Comparison of ENCODE assay signal across 1 cellular context in genomic region chr5:52469835-52470234, GRCh38.
TF ChIP-seq lines count a peak whose summit lies in the region.

No MANE protein-coding gene starts in this region.

TF ChIP-seq in GM23338, 12 proteins besides CTCF, POLR2A, EP300 and RAD21 (continued from another document):
- TF ChIP-seq, protein P1, sequence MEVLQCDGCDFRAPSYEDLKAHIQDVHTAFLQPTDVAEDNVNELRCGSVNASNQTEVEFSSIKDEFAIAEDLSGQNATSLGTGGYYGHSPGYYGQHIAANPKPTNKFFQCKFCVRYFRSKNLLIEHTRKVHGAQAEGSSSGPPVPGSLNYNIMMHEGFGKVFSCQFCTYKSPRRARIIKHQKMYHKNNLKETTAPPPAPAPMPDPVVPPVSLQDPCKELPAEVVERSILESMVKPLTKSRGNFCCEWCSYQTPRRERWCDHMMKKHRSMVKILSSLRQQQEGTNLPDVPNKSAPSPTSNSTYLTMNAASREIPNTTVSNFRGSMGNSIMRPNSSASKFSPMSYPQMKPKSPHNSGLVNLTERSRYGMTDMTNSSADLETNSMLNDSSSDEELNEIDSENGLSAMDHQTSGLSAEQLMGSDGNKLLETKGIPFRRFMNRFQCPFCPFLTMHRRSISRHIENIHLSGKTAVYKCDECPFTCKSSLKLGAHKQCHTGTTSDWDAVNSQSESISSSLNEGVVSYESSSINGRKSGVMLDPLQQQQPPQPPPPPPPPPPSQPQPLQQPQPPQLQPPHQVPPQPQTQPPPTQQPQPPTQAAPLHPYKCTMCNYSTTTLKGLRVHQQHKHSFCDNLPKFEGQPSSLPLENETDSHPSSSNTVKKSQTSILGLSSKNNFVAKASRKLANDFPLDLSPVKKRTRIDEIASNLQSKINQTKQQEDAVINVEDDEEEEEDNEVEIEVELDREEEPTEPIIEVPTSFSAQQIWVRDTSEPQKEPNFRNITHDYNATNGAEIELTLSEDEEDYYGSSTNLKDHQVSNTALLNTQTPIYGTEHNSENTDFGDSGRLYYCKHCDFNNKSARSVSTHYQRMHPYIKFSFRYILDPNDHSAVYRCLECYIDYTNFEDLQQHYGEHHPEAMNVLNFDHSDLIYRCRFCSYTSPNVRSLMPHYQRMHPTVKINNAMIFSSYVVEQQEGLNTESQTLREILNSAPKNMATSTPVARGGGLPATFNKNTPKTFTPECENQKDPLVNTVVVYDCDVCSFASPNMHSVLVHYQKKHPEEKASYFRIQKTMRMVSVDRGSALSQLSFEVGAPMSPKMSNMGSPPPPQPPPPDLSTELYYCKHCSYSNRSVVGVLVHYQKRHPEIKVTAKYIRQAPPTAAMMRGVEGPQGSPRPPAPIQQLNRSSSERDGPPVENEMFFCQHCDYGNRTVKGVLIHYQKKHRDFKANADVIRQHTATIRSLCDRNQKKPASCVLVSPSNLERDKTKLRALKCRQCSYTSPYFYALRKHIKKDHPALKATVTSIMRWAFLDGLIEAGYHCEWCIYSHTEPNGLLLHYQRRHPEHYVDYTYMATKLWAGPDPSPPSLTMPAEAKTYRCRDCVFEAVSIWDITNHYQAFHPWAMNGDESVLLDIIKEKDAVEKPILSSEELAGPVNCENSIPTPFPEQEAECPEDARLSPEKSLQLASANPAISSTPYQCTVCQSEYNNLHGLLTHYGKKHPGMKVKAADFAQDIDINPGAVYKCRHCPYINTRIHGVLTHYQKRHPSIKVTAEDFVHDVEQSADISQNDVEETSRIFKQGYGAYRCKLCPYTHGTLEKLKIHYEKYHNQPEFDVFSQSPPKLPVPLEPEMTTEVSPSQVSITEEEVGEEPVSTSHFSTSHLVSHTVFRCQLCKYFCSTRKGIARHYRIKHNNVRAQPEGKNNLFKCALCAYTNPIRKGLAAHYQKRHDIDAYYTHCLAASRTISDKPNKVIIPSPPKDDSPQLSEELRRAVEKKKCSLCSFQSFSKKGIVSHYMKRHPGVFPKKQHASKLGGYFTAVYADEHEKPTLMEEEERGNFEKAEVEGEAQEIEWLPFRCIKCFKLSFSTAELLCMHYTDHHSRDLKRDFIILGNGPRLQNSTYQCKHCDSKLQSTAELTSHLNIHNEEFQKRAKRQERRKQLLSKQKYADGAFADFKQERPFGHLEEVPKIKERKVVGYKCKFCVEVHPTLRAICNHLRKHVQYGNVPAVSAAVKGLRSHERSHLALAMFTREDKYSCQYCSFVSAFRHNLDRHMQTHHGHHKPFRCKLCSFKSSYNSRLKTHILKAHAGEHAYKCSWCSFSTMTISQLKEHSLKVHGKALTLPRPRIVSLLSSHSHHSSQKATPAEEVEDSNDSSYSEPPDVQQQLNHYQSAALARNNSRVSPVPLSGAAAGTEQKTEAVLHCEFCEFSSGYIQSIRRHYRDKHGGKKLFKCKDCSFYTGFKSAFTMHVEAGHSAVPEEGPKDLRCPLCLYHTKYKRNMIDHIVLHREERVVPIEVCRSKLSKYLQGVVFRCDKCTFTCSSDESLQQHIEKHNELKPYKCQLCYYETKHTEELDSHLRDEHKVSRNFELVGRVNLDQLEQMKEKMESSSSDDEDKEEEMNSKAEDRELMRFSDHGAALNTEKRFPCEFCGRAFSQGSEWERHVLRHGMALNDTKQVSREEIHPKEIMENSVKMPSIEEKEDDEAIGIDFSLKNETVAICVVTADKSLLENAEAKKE (CRISPR knock-in tag; IDR thresholded peaks at IDR 0.05) = no peak
- no peak for TF ChIP-seq REST (IDR thresholded peaks at IDR 0.05; ENCODE audit: unreplicated experiment)
